11 cellular contexts compared by ENCODE assay signal in the genomic region with DNA sequence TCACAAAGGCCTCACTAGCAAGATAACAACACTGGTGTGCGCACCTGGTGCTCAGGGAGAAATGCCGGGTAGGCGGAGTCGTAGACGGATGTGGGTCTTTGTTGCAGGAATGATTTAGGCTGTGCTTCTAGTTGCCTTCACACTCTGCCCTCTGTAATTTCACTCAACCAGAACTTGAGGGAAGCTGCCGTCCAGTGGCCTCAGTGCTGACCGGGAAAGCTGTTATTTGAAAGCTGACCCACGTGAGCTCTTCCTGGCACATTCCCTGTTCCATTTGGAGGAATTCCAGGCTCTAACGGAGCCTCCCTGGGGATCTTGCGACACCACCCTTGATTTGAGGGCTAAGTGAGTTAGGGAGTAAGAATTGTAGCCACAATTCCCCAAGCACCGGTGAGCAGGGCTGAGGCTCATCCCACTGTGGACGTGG. TPM values are rescaled to one million over a fixed set of nuclear protein-coding genes. Genes with fewer than 3 reads are reported as not detected.
DNase-seq lines count a peak whose midpoint lies in the region; ATAC-seq and TF ChIP-seq lines count a peak whose summit lies in the region.
"Had no signal": no experiment of that assay in that cellular context is flagged by ENCODE, and none has a peak within 500 bp of the region (broad histone marks: within the 10 kb centered on the region; RNA-seq: fewer than 3 reads in every experiment).

No MANE protein-coding gene starts in this region.

- H3K4me3 Mint-ChIP-seq in WTC11 = no peak overlapping the region
- H3K4me3 Mint-ChIP-seq: activated CD8-positive, alpha-beta memory T cell treated with anti-CD3 and anti-CD28 coated beads, Interleukin-2, amount 10 ng/mL, durations not matched to agents 7 days and 5 days had no signal

- H3K36me3 ChIP-seq in trophoblast cell (ENCODE audit: control insufficient read depth in 1 of 2, insufficient read depth in 2 of 2, low read length in 2 of 2) = peaks cover 9 to 23% of the 10 kb centered on the region in 2 experiments

- no peak overlapping the region for H3K23ac ChIP-seq in trophoblast cell (ENCODE audit: low read length)

- peak; percentile 72 for DNase-seq in GM03348 (ENCODE audit: low spot score)
- DNase-seq in NCI-H2107 treated with DMSO at 0.1 percent for 48 hours (lab: John Stamatoyannopoulos, UW; ENCODE audit: unreplicated experiment) = peak; percentile 55
- DNase-seq in epithelial cell of proximal tubule (ENCODE audit: low read depth) = peak; percentile 69
- peak; percentile 29 to 66 for DNase-seq in trophoblast cell
- no peak for DNase-seq in SKM-1 treated with dmso at 0.1 percent for 144 hours (lab: John Stamatoyannopoulos, UW; ENCODE audit: unreplicated experiment)
- DNase-seq in activated effector memory CD4-positive, alpha-beta T cell treated with Interleukin-2 at 50 U/mL for 16 hours = no peak
- no peak for DNase-seq in WTC11 (ENCODE audit: low spot score)
- DNase-seq in mucosa of gallbladder (ENCODE audit: low spot score) = no peak
- DNase-seq: activated CD8-positive, alpha-beta memory T cell treated with anti-CD3 and anti-CD28 coated beads, Interleukin-2, amount 10 ng/mL, durations not matched to agents 7 days and 5 days; effector memory CD4-positive, alpha-beta T cell had no signal

- TF ChIP-seq CTCF in epithelial cell of proximal tubule (conservative IDR thresholded peaks at IDR 0.05; ENCODE audit: low read depth, low read length) = no peak
- TF ChIP-seq CTCF in WTC11 (IDR thresholded peaks at IDR 0.05) = no peak

- no peaks in the 10 kb centered on the region for H3K9me3 Mint-ChIP-seq in WTC11

- no peak overlapping the region for H3K4me3 ChIP-seq in epithelial cell of proximal tubule (ENCODE audit: low read depth, low read length)
- H3K4me3 ChIP-seq in trophoblast cell (ENCODE audit: low read depth, low read length) = no peak overlapping the region
- H3K4me3 ChIP-seq: upper lobe of left lung had no signal

- no CpG with 5 or more reads among the region's 12 CpGs for WGBS in trophoblast cell (ENCODE audit: extremely low coverage, insufficient coverage, insufficient read length)

- H3K27me3 Mint-ChIP-seq in WTC11 (ENCODE audit: low read depth) = peaks cover under 1% of the 10 kb centered on the region; the same call in 1 of the 2 replicates
- H3K27me3 Mint-ChIP-seq: activated CD8-positive, alpha-beta memory T cell treated with anti-CD3 and anti-CD28 coated beads, Interleukin-2, amount 10 ng/mL, durations not matched to agents 7 days and 5 days had no signal

- H3K9ac ChIP-seq in trophoblast cell (ENCODE audit: low read length) = no peak overlapping the region

- no peak overlapping the region for H2BK12ac ChIP-seq in trophoblast cell (ENCODE audit: low read length)

- H3K4ac ChIP-seq in trophoblast cell (ENCODE audit: low read depth, low read length) = no peak overlapping the region

- CTCF ChIA-PET in WTC11 (lab: Charles Lee) = interaction anchor here (0.7 to 1.6 kb wide), 4 partner anchors 21 to 47 kb away, joined by 3 to 12 read pairs (median 4); no protein-coding TSS in a partner anchor

- H3K36me3 Mint-ChIP-seq in WTC11 = no peaks in the 10 kb centered on the region
- H3K36me3 Mint-ChIP-seq: activated CD8-positive, alpha-beta memory T cell treated with anti-CD3 and anti-CD28 coated beads, Interleukin-2, amount 10 ng/mL, durations not matched to agents 7 days and 5 days had no signal

- no peaks in the 10 kb centered on the region for H3K79me2 ChIP-seq in trophoblast cell (ENCODE audit: control insufficient read depth, insufficient read depth, low read length, poor library complexity)

- no peaks in the 10 kb centered on the region for H3K27me3 ChIP-seq in trophoblast cell (ENCODE audit: insufficient read depth, low read length)
- H3K27me3 ChIP-seq: upper lobe of left lung had no signal

- no peak overlapping the region for H4K8ac ChIP-seq in trophoblast cell (ENCODE audit: low read depth, low read length)

- H2BK120ac ChIP-seq in trophoblast cell (ENCODE audit: insufficient read depth, low read length, poor library complexity) = no peak overlapping the region

- POLR2A ChIA-PET in WTC11 (lab: Charles Lee) = no interaction called here

- no peak overlapping the region for H3K18ac ChIP-seq in trophoblast cell (ENCODE audit: low read length)

- H2BK5ac ChIP-seq in trophoblast cell (ENCODE audit: low read depth, low read length, poor library complexity) = no peak overlapping the region

- H3K9me3 ChIP-seq in trophoblast cell (ENCODE audit: insufficient read depth, low read depth, low read length) = no peaks in the 10 kb centered on the region
- H3K9me3 ChIP-seq: upper lobe of left lung had no signal

- ATAC-seq in WTC11 = no peak; the same call in 1 of the 2 replicates
- ATAC-seq: activated CD8-positive, alpha-beta memory T cell treated with anti-CD3 and anti-CD28 coated beads, Interleukin-2, amount 10 ng/mL, durations not matched to agents 7 days and 5 days had no signal

- no peaks in the 10 kb centered on the region for H3K79me1 ChIP-seq in trophoblast cell (ENCODE audit: low read length)

- H3K4me1 Mint-ChIP-seq in WTC11 = peaks cover 4% of the 10 kb centered on the region; the same call in 1 of the 2 replicates

- no peak overlapping the region for H3K27ac Mint-ChIP-seq in WTC11
- H3K27ac Mint-ChIP-seq: activated CD8-positive, alpha-beta memory T cell treated with anti-CD3 and anti-CD28 coated beads, Interleukin-2, amount 10 ng/mL, durations not matched to agents 7 days and 5 days had no signal

- H4K12ac ChIP-seq in trophoblast cell (ENCODE audit: low read depth, low read length) = no peak overlapping the region

- H3K14ac ChIP-seq in trophoblast cell (ENCODE audit: low read length) = no peak overlapping the region

- H3K4me2 ChIP-seq in trophoblast cell (ENCODE audit: low read length) = no peak overlapping the region

- H2AFZ ChIP-seq in trophoblast cell (ENCODE audit: insufficient read depth, low read length, poor library complexity) = no peak overlapping the region

- no peak overlapping the region for H4K91ac ChIP-seq in trophoblast cell (ENCODE audit: low read depth, low read length)

- no peaks in the 10 kb centered on the region for H3K4me1 ChIP-seq in trophoblast cell (ENCODE audit: control insufficient read depth in 1 of 2, insufficient read depth in 2 of 2, low read length in 2 of 2)

- no peak overlapping the region for H2AK5ac ChIP-seq in trophoblast cell (ENCODE audit: low read length)

- H3K27ac ChIP-seq in trophoblast cell (ENCODE audit: low read depth, low read length) = no peak overlapping the region
- H3K27ac ChIP-seq: upper lobe of left lung had no signal

TF ChIP-seq in WTC11, 78 proteins besides CTCF, POLR2A, EP300 and RAD21 (continues in another document):
- TF ChIP-seq, protein P1, sequence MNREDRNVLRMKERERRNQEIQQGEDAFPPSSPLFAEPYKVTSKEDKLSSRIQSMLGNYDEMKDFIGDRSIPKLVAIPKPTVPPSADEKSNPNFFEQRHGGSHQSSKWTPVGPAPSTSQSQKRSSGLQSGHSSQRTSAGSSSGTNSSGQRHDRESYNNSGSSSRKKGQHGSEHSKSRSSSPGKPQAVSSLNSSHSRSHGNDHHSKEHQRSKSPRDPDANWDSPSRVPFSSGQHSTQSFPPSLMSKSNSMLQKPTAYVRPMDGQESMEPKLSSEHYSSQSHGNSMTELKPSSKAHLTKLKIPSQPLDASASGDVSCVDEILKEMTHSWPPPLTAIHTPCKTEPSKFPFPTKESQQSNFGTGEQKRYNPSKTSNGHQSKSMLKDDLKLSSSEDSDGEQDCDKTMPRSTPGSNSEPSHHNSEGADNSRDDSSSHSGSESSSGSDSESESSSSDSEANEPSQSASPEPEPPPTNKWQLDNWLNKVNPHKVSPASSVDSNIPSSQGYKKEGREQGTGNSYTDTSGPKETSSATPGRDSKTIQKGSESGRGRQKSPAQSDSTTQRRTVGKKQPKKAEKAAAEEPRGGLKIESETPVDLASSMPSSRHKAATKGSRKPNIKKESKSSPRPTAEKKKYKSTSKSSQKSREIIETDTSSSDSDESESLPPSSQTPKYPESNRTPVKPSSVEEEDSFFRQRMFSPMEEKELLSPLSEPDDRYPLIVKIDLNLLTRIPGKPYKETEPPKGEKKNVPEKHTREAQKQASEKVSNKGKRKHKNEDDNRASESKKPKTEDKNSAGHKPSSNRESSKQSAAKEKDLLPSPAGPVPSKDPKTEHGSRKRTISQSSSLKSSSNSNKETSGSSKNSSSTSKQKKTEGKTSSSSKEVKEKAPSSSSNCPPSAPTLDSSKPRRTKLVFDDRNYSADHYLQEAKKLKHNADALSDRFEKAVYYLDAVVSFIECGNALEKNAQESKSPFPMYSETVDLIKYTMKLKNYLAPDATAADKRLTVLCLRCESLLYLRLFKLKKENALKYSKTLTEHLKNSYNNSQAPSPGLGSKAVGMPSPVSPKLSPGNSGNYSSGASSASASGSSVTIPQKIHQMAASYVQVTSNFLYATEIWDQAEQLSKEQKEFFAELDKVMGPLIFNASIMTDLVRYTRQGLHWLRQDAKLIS (CRISPR knock-in tag; IDR thresholded peaks at IDR 0.05; ENCODE audit: borderline replicate concordance) = no peak
- TF ChIP-seq, protein P2, sequence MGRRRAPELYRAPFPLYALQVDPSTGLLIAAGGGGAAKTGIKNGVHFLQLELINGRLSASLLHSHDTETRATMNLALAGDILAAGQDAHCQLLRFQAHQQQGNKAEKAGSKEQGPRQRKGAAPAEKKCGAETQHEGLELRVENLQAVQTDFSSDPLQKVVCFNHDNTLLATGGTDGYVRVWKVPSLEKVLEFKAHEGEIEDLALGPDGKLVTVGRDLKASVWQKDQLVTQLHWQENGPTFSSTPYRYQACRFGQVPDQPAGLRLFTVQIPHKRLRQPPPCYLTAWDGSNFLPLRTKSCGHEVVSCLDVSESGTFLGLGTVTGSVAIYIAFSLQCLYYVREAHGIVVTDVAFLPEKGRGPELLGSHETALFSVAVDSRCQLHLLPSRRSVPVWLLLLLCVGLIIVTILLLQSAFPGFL (CRISPR knock-in tag; IDR thresholded peaks at IDR 0.05; ENCODE audit: borderline replicate concordance) = no peak
- TF ChIP-seq ZNF671 (CRISPR knock-in tag; IDR thresholded peaks at IDR 0.05) = no peak

RNA-seq across cellular contexts. Expression of a gene that starts 15.9 kb away (rescaled TPM):
- total RNA-seq in epithelial cell of proximal tubule (6.2 and 8.6 TPM in 2 replicates), WTC11 (2021) (0.42 to 0.64 TPM (median 0.55 TPM) in 3 replicates), mucosa of gallbladder (50.9 TPM)
- polyA plus RNA-seq in trophoblast cell (2013) = 12.8 and 13.1 TPM in 2 replicates

RNA-seq across cellular contexts. Expression of a gene that starts 54.5 kb away (rescaled TPM):
- 0.80 and 1.2 TPM in 2 replicates for total RNA-seq in epithelial cell of proximal tubule
- polyA plus RNA-seq in trophoblast cell (2013) = 31.1 and 33.0 TPM in 2 replicates
- total RNA-seq in WTC11 (2021) = 2.3 to 5.5 TPM (median 4.8 TPM) in 3 replicates
- 20.3 TPM for total RNA-seq in mucosa of gallbladder
- total RNA-seq: activated CD8-positive, alpha-beta memory T cell treated with anti-CD3 and anti-CD28 coated beads, Interleukin-2, amount 10 ng/mL, durations not matched to agents 7 days and 5 days had no signal

RNA-seq across cellular contexts. Expression of a gene that starts 56.4 kb away (rescaled TPM):
- total RNA-seq in epithelial cell of proximal tubule (1.0 TPM in 1 of 2 replicates, not detected in the other), WTC11 (2021) (2.6 to 3.9 TPM (median 2.8 TPM) in 3 replicates), mucosa of gallbladder (11.3 TPM)
- 3.0 and 3.2 TPM in 2 replicates for polyA plus RNA-seq in trophoblast cell (2013)

Comparison
In these comparisons a context has a peak if more than half of its experiments do, and no peak if none do; other contexts are left out.
1. DNase-seq: peak in GM03348 (single experiment), NCI-H2107 treated with DMSO at 0.1 percent for 48 hours (single experiment), epithelial cell of proximal tubule (single experiment) and trophoblast cell (2 of 2); none in SKM-1 treated with dmso at 0.1 percent for 144 hours (single experiment), activated effector memory CD4-positive, alpha-beta T cell treated with Interleukin-2 at 50 U/mL for 16 hours (single experiment), WTC11 (single experiment) and mucosa of gallbladder (single experiment).